ENCODE assay signal across 3 cellular contexts in the genomic region with DNA sequence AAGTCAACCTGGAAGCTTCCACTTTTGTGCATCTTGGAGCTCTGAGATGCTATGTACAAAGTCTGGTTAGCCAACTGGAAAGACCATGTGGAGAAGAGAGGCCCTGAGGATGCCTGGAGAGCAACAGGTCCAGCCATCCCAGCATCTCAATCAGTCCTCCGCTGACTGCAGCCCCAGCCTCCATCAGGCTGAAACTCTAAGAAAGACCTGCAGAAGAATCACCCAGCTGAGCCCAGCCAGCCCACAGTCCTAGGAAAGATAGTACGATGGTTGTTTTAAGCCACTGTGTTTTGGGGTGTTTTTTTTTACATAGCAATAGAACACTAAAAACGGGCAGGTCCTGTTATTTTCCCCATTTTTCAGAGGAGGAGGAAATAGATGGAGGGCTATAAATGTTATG.
TF ChIP-seq lines count a peak whose summit lies in the region.

No MANE protein-coding gene starts in this region.

TF ChIP-seq in HepG2, 621 proteins besides CTCF, POLR2A, EP300 and RAD21:
- no peak for TF ChIP-seq SMAD9 (CRISPR knock-in tag; IDR thresholded peaks at IDR 0.05)
- no peak for TF ChIP-seq AGO1 (IDR thresholded peaks at IDR 0.05; ENCODE audit: low read depth, low read length, poor library complexity, severe bottlenecking)
- TF ChIP-seq ZNF331 (CRISPR knock-in tag; IDR thresholded peaks at IDR 0.05) = peak; percentile 99
TF ChIP-seq in HepG2: peak in this region for 1.

TF ChIP-seq in GM23338, 12 proteins besides CTCF, POLR2A, EP300 and RAD21:
- no peak for TF ChIP-seq JUNB (IDR thresholded peaks at IDR 0.05; ENCODE audit: unreplicated experiment)
- TF ChIP-seq ZNF331 (CRISPR knock-in tag; IDR thresholded peaks at IDR 0.05; ENCODE audit: low read depth) = peak; percentile 84

TF ChIP-seq in HEK293, 187 proteins besides CTCF, POLR2A, EP300 and RAD21:
- TF ChIP-seq ZNF654 (tag by site-specific recombination; IDR thresholded peaks at IDR 0.05; ENCODE audit: low read depth) = no peak
- peak; percentile 60; the same call in 1 of the 2 replicates for TF ChIP-seq TRIM28 (IDR thresholded peaks at IDR 0.05; ENCODE audit: borderline replicate concordance, low read length)
